Comparison of ENCODE assay signal across 31 cellular contexts in genomic region chr2:161569401-161569800, GRCh38. TPM values are rescaled to one million over a fixed set of nuclear protein-coding genes. Genes with fewer than 3 reads are reported as not detected.
"Had no signal": no experiment of that assay in that cellular context is flagged by ENCODE, and none has a peak within 500 bp of the region (broad histone marks: within the 10 kb centered on the region; RNA-seq: fewer than 3 reads in every experiment).

No MANE protein-coding gene starts in this region.

- H3K27ac Mint-ChIP-seq: T-helper 1 cell treated with Interleukin-12 subunit alpha and Interleukin-12 subunit beta and Interleukin-4 antibody, amounts not matched to agents 30 μg/mL and 1 μg/mL, for 36 hours; T-helper 2 cell treated with Interferon-gamma antibody and Interleukin-4, amounts not matched to agents 5 μg/mL and 100 μg/mL, for 36 hours had no signal

- DNase-seq: activated CD4-positive, alpha-beta T cell treated with anti-CD3 and anti-CD28 coated beads, Interleukin-2, amount 50 U/mL, for 4 hours; activated CD8-positive, alpha-beta memory T cell treated with anti-CD3 and anti-CD28 coated beads, Interleukin-2, amount 50 U/mL, for 4 hours; activated effector memory CD4-positive, alpha-beta T cell treated with anti-CD3 and anti-CD28 coated beads, Interleukin-2, amount 50 U/mL, for 16 hours; activated naive CD4-positive, alpha-beta T cell treated with Interleukin-2 at 50 U/mL for 16 hours; activated T-cell treated with anti-CD3 and anti-CD28 coated beads for 4 hours; amniotic stem cell; aorta; brain microvascular endothelial cell; central memory CD4-positive, alpha-beta T cell; IMR-90; Kasumi-1; MG63; MV-4-11; NCI-H1092; NCI-H1436 treated with DMSO at 0.1 percent for 48 hours; NCI-H1694 treated with DMSO at 0.1 percent for 48 hours; NCI-H2029; NCI-H2171; NCI-H510A; NCI-H526; NCI-H748 treated with DMSO at 0.1 percent for 48 hours; NK-92 treated with Interleukin-12 subunit alpha and Interleukin-12 subunit beta, amount 100 ng/mL, for 24 hours; PC-3; Peyer's patch; RPMI8226; SHP77 treated with DMSO at 0.1 percent for 48 hours; SK-N-SH had no signal

- ATAC-seq: K562, PC-3 had no signal

- H3K4me3 Mint-ChIP-seq: T-helper 1 cell treated with Interleukin-12 subunit alpha and Interleukin-12 subunit beta and Interleukin-4 antibody, amounts not matched to agents 30 μg/mL and 1 μg/mL, for 36 hours; T-helper 2 cell treated with Interferon-gamma antibody and Interleukin-4, amounts not matched to agents 5 μg/mL and 100 μg/mL, for 36 hours had no signal

RNA-seq across cellular contexts. Expression of gene SLC4A10, which starts 54.8 kb away (rescaled TPM):
- total RNA-seq: IMR-90, K562, SJSA1 had no signal
